Comparison of ENCODE assay signal across 8 cellular contexts in the genomic region with DNA sequence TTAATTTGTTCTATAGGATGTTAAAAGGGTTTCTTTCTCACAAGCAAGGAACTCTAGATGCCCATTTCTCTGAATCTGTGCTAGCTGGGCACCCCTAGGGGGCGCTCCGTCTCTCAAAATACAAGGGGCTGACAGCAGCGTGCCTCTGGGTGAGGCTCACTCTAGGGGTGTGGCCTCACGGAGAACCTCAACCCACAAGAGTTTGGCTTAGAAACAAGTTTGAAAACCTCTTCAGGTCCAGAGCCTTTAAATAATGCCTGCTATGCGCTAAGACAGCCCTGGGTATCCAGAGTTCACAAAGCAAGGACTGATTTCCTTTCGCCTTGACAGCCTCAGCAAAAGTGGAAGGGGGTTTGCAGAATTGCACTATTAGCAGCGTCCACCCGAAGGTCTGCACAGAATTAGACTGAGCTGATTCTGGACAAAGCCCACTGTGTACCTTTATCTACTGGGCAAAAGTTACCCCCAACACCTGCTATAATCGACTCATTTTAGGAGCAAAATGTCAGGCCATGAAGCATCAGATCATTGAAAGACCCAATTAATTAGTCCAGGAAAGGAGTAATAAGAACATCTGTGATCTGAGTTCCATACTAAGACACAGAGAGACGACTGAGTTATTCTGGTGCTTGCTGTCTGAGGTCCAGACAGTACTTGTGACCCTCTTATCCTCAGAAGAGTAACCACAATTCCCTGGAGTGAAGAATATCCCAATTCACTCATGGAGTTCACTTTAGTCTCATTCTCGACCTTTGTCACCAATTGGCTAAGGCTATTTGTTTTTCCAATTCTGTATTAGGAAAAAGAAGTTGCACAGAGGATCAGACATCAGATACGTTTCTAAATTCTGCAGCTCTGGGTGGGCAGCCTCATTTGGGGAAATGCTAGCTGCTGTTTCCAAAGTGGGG. TPM values are rescaled to one million over a fixed set of nuclear protein-coding genes. Genes with fewer than 3 reads are reported as not detected.
DNase-seq lines count a peak whose midpoint lies in the region; ATAC-seq lines count a peak whose summit lies in the region.

No MANE protein-coding gene starts in this region.

- no peak overlapping the region for H3K27ac Mint-ChIP-seq in activated CD8-positive, alpha-beta T cell treated with anti-CD3 and anti-CD28 coated beads, Interleukin-2, amount 10 ng/mL, durations not matched to agents 7 days and 5 days

- no peaks in the 10 kb centered on the region for H3K9me3 Mint-ChIP-seq in activated CD8-positive, alpha-beta T cell treated with anti-CD3 and anti-CD28 coated beads, Interleukin-2, amount 10 ng/mL, durations not matched to agents 7 days and 5 days (ENCODE audit: insufficient read depth)

- peaks cover 16% of the 10 kb centered on the region for H3K4me1 Mint-ChIP-seq in activated CD8-positive, alpha-beta T cell treated with anti-CD3 and anti-CD28 coated beads, Interleukin-2, amount 10 ng/mL, durations not matched to agents 7 days and 5 days (ENCODE audit: low read depth)

- ATAC-seq in GM19397 (IDR thresholded peaks at IDR 0.05; ENCODE audit: unreplicated experiment) (peak; percentile 94), HG03558 (IDR thresholded peaks at IDR 0.05; ENCODE audit: extremely low read depth, unreplicated experiment) (peak; percentile 98)
- peak; percentile 98 for ATAC-seq in activated CD8-positive, alpha-beta T cell treated with anti-CD3 and anti-CD28 coated beads, Interleukin-2, amount 10 ng/mL, durations not matched to agents 7 days and 5 days

- no peaks in the 10 kb centered on the region for H3K36me3 Mint-ChIP-seq in activated CD8-positive, alpha-beta T cell treated with anti-CD3 and anti-CD28 coated beads, Interleukin-2, amount 10 ng/mL, durations not matched to agents 7 days and 5 days (ENCODE audit: low read depth)

- H3K27me3 Mint-ChIP-seq in activated CD8-positive, alpha-beta T cell treated with anti-CD3 and anti-CD28 coated beads, Interleukin-2, amount 10 ng/mL, durations not matched to agents 7 days and 5 days (ENCODE audit: low read depth) = peaks cover 46% of the 10 kb centered on the region

- POLR2A ChIA-PET in activated CD8-positive, alpha-beta T cell treated with anti-CD3 and anti-CD28 coated beads, Interleukin-2, amount 10 ng/mL, durations not matched to agents 7 days and 5 days (lab: Charles Lee) = interaction anchor here (1.3 kb wide), 1 partner anchor 37 kb away, joined by 4 read pairs; a partner anchor contains a TSS

- H3K4me3 Mint-ChIP-seq in activated CD8-positive, alpha-beta T cell treated with anti-CD3 and anti-CD28 coated beads, Interleukin-2, amount 10 ng/mL, durations not matched to agents 7 days and 5 days = peak overlapping the region; percentile 69

- DNase-seq in CD1c-positive myeloid dendritic cell (ENCODE audit: extremely low spot score) = peak; percentile 93
- peak; percentile 68 for DNase-seq in NCI-H82 treated with DMSO at 0.1 percent for 48 hours (lab: John Stamatoyannopoulos, UW; ENCODE audit: unreplicated experiment)
- DNase-seq in activated CD8-positive, alpha-beta T cell treated with anti-CD3 and anti-CD28 coated beads, Interleukin-2, amount 10 ng/mL, durations not matched to agents 7 days and 5 days = peak; percentile 91
- DNase-seq in effector CD8-positive, alpha-beta T cell (lab: John Stamatoyannopoulos, UW) = peak; percentile 71
- peak; percentile 90 to 91 for DNase-seq in lung microvascular endothelial cell (ENCODE audit: low read depth in 2 of 2)
- peak; percentile 63 to 81 (median 74) for DNase-seq in stimulated activated CD4-positive, alpha-beta T cell treated with anti-CD3 and anti-CD28 coated beads, TNF-alpha, amount 100 ng/mL, for 24 hours (ENCODE audit: low read depth in 3 of 3)

- CTCF ChIA-PET in activated CD8-positive, alpha-beta T cell treated with anti-CD3 and anti-CD28 coated beads, Interleukin-2, amount 10 ng/mL, durations not matched to agents 7 days and 5 days (lab: Charles Lee) = interaction anchor here (0.5 to 5.4 kb wide), 20 partner anchors 8 to 568 kb away, joined by 3 to 46 read pairs (median 4); a partner anchor contains a TSS

RNA-seq across cellular contexts. Expression of a gene that starts 0.6 kb away (rescaled TPM):
- total RNA-seq in activated CD8-positive, alpha-beta T cell treated with anti-CD3 and anti-CD28 coated beads, Interleukin-2, amount 10 ng/mL, durations not matched to agents 7 days and 5 days = not detected
- total RNA-seq in lung microvascular endothelial cell = 0.20 and 0.87 TPM in 2 replicates

RNA-seq across cellular contexts. Expression of a gene that starts 37.4 kb away (rescaled TPM):
- 10 to 100 TPM; 19.0 to 20.0 TPM for total RNA-seq in activated CD8-positive, alpha-beta T cell treated with anti-CD3 and anti-CD28 coated beads, Interleukin-2, amount 10 ng/mL, durations not matched to agents 7 days and 5 days
- total RNA-seq in lung microvascular endothelial cell = 13.9 and 24.2 TPM in 2 replicates

Comparison
In these comparisons a context has a peak if more than half of its experiments do, and no peak if none do; other contexts are left out.
1. Peak in every context shown above with its lines: DNase-seq and ATAC-seq.